ENCODE assay signal across 1 cellular context in genomic region chr2:17122887-17123501, GRCh38.
TF ChIP-seq lines count a peak whose summit lies in the region.

No MANE protein-coding gene starts in this region.

TF ChIP-seq in K562, 482 proteins besides CTCF, POLR2A, EP300 and RAD21 (continued from another document and continues in another):
- TF ChIP-seq AFF1 (IDR thresholded peaks at IDR 0.05; ENCODE audit: low read depth in 1 of 2, partially characterized antibody in 2 of 2) (peak in 1 of 2 experiments; percentile 85), SP1 (CRISPR knock-in tag; IDR thresholded peaks at IDR 0.05) (peak; percentile 33; the same call in 1 of the 2 replicates), SMARCA4 (IDR thresholded peaks at IDR 0.05) (peak; percentile 99), L3MBTL2 (IDR thresholded peaks at IDR 0.05) (peak; percentile 63), AFF4 (CRISPR knock-in tag; IDR thresholded peaks at IDR 0.05) (no peak), GABPA (tag; conservative IDR thresholded peaks at IDR 0.05; ENCODE audit: low read depth) (peak; percentile 76), ZNF232 (CRISPR knock-in tag; IDR thresholded peaks at IDR 0.05) (no peak), TAF9B (IDR thresholded peaks at IDR 0.05; ENCODE audit: partially characterized antibody) (peak; percentile 70), TAL1 (IDR thresholded peaks at IDR 0.05) (peak; percentile 95), CHD7 (IDR thresholded peaks at IDR 0.05; ENCODE audit: low read depth, low read length) (no peak), TRIM24 (IDR thresholded peaks at IDR 0.05) (peak; percentile 87 to 92), MYC (IDR thresholded peaks at IDR 0.05; ENCODE audit: low read depth, low read length) (peak; percentile 29; the same call in 1 of the 2 replicates), MYC (CRISPR knock-in tag; IDR thresholded peaks at IDR 0.05; ENCODE audit: borderline replicate concordance, low read depth) (no peak), MEF2A (IDR thresholded peaks at IDR 0.05; ENCODE audit: control insufficient read depth, low read depth, low read length) (no peak), ZNF518B (CRISPR knock-in tag; IDR thresholded peaks at IDR 0.05) (no peak), MITF (IDR thresholded peaks at IDR 0.05) (0 out of 2 replicates have a peak, but pooled peaks have one; percentile 34), STAT5A (IDR thresholded peaks at IDR 0.05; ENCODE audit: borderline replicate concordance, low read length) (peak; percentile 82; the same call in 1 of the 2 replicates), SMARCC2 (IDR thresholded peaks at IDR 0.05; ENCODE audit: low read depth) (peak; percentile 95; the same call in 1 of the 2 replicates), CBFA2T2 (conservative IDR thresholded peaks at IDR 0.05) (peak; percentile 92), CC2D1A (IDR thresholded peaks at IDR 0.05) (peak; percentile 84), VEZF1 (CRISPR knock-in tag; IDR thresholded peaks at IDR 0.05) (peak; percentile 75), ZNF274 (IDR thresholded peaks at IDR 0.05; ENCODE audit: borderline replicate concordance, low read depth, low read length) (no peak), ARNT (IDR thresholded peaks at IDR 0.05) (peak; percentile 55 to 80; a peak in 1 of 4 replicates), TFE3 (CRISPR knock-in tag; IDR thresholded peaks at IDR 0.05) (no peak)
